In genomic region chr1:85582687-85583354, GRCh38 we compare ENCODE assay signal across 9 cellular contexts. TPM values are rescaled to one million over a fixed set of nuclear protein-coding genes. Genes with fewer than 3 reads are reported as not detected.
DNase-seq lines count a peak whose midpoint lies in the region; ATAC-seq and TF ChIP-seq lines count a peak whose summit lies in the region.
"Had no signal": no experiment of that assay in that cellular context is flagged by ENCODE, and none has a peak within 500 bp of the region (broad histone marks: within the 10 kb centered on the region; RNA-seq: fewer than 3 reads in every experiment).

No MANE protein-coding gene starts in this region.

- no peaks in the 10 kb centered on the region for H3K27me3 ChIP-seq in gastroesophageal sphincter

- ATAC-seq in gastroesophageal sphincter = no peak
- no peak for ATAC-seq in stimulated activated naive CD8-positive, alpha-beta T cell treated with anti-CD3 and anti-CD28 coated beads, Interleukin-15, Interleukin-2, amounts not matched to agents 100 U/mL and 50 U/mL, for 24 hours

- H3K27ac ChIP-seq in VCaP = peak overlapping the region; percentile 91
- H3K27ac ChIP-seq in gastroesophageal sphincter = peak overlapping the region; percentile 96 to 100 (median 98)

- no peak for TF ChIP-seq EP300 in gastroesophageal sphincter (IDR thresholded peaks at IDR 0.05)

- DNase-seq in G401 (ENCODE audit: low spot score) = peak; percentile 1
- no peak for DNase-seq in retinal pigment epithelial cell (ENCODE audit: low read depth)
- DNase-seq in epidermal melanocyte (ENCODE audit: insufficient read length, low spot score) = no peak
- DNase-seq in stimulated activated naive CD8-positive, alpha-beta T cell treated with anti-CD3 and anti-CD28 coated beads, Interleukin-15, Interleukin-2, amounts not matched to agents 100 U/mL and 50 U/mL, for 24 hours = no peak
- no peak for DNase-seq in AML-193 (lab: John Stamatoyannopoulos, UW)
- DNase-seq in NK-92 (lab: John Stamatoyannopoulos, UW; ENCODE audit: unreplicated experiment) = no peak
- DNase-seq: activated CD4-positive, CD25-positive, alpha-beta regulatory T cell had no signal

- TF ChIP-seq POLR2A in gastroesophageal sphincter (IDR thresholded peaks at IDR 0.05) = no peak

- peaks cover 0 to 15% of the 10 kb centered on the region in 2 donors for H3K36me3 ChIP-seq in gastroesophageal sphincter

- WGBS in gastroesophageal sphincter (ENCODE audit: low coverage in 1 of 2), 2 donors = 63 to 64% methylated on average over 4 to 5 of the region's 18 CpGs

- TF ChIP-seq CTCF in VCaP (conservative IDR thresholded peaks at IDR 0.05) = peak; percentile 31; the same call in 1 of the 2 replicates
- no peak for TF ChIP-seq CTCF in gastroesophageal sphincter (IDR thresholded peaks at IDR 0.05)
- no peak for TF ChIP-seq CTCF in retinal pigment epithelial cell (conservative IDR thresholded peaks at IDR 0.05; ENCODE audit: low read depth, low read length)

- H3K4me1 ChIP-seq in gastroesophageal sphincter = peaks cover 0 to 59% (median 0%) of the 10 kb centered on the region in 3 donors

- H3K9me3 ChIP-seq in gastroesophageal sphincter = no peaks in the 10 kb centered on the region

- H3K4me3 ChIP-seq in gastroesophageal sphincter (peak overlapping the region; percentile 74 to 99), retinal pigment epithelial cell (ENCODE audit: low read length) (peak overlapping the region; percentile 100)

- in situ Hi-C loops in G401 (cut with HindIII; ENCODE audit: low sequenced_read_pairs) = no loop called here

RNA-seq across cellular contexts. Expression of gene CCN1, which starts 2.3 kb away (rescaled TPM):
- 58.3 and 63.1 TPM in 2 replicates for total RNA-seq in G401 (2014; rRNA removed; shearing (Covaris generic))
- total RNA-seq in gastroesophageal sphincter = 100 to 1,000 TPM in 1 of 4 donors, 10 to 100 TPM in 3; 41.2 to 121 (median 62.9) TPM
